Comparison of ENCODE assay signal across 14 cellular contexts in the genomic region with DNA sequence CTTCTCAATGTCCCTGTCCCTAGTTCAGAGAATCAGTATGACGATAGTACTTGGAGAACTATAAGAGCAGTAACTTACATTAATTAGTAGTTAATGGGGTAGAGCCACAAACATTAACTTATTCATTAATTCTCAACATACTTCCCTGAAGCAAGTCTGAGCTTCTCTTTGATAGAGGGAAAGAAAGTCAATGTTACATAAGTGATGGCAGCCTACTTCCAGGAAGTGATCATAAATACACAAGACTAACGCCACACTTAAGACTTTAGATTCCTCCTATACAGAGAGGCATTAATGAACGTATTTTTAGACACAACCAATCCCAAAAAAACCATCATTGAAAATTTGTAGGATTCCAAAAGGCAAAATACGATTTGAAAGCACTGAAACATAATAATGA. TPM values are rescaled to one million over a fixed set of nuclear protein-coding genes. Genes with fewer than 3 reads are reported as not detected.
A peak's percentile ranks its signal among the peaks of the same experiment; 100 is the strongest.
DNase-seq lines count a peak whose midpoint lies in the region; ATAC-seq and TF ChIP-seq lines count a peak whose summit lies in the region.
"Had no signal": no experiment of that assay in that cellular context is flagged by ENCODE, and none has a peak within 500 bp of the region (broad histone marks: within the 10 kb centered on the region; RNA-seq: fewer than 3 reads in every experiment).

No MANE protein-coding gene starts in this region.

- H2AFZ ChIP-seq in GM23248 = no peak overlapping the region

- H3K27me3 Mint-ChIP-seq in CD4-positive, CD25-positive, alpha-beta regulatory T cell = no peaks in the 10 kb centered on the region
- no peaks in the 10 kb centered on the region for H3K27me3 Mint-ChIP-seq in activated T-helper 17 cell treated with anti-CD3 and anti-CD28 coated beads, Interleukin-2, amount 50 U/mL, for 72 hours
- H3K27me3 Mint-ChIP-seq in naive thymus-derived CD4-positive, alpha-beta T cell = no peaks in the 10 kb centered on the region
- H3K27me3 Mint-ChIP-seq in MCF 10A (ENCODE audit: insufficient read depth, unreplicated experiment) = no peaks in the 10 kb centered on the region
- H3K27me3 Mint-ChIP-seq: B cell had no signal

- peak overlapping the region; percentile 22 to 87 (median 86) for H3K27ac Mint-ChIP-seq in CD4-positive, CD25-positive, alpha-beta regulatory T cell
- no peak overlapping the region for H3K27ac Mint-ChIP-seq in activated T-helper 17 cell treated with anti-CD3 and anti-CD28 coated beads, Interleukin-2, amount 50 U/mL, for 72 hours
- H3K27ac Mint-ChIP-seq in naive thymus-derived CD4-positive, alpha-beta T cell = peak overlapping the region in 6 of 9 donors; percentile 23 to 80 (median 54)
- no peak overlapping the region for H3K27ac Mint-ChIP-seq in MCF 10A (ENCODE audit: low read depth, unreplicated experiment)
- H3K27ac Mint-ChIP-seq: B cell; CD8-positive, alpha-beta memory T cell had no signal

- H3K36me3 ChIP-seq in CD4-positive, CD25-positive, alpha-beta regulatory T cell (ENCODE audit: control insufficient read depth, insufficient read depth, low read length) = no peaks in the 10 kb centered on the region
- H3K36me3 ChIP-seq in GM23248 (ENCODE audit: low read depth) = 0 out of 2 replicates have a peak, but pooled peaks cover 4% of the 10 kb centered on the region
- no peaks in the 10 kb centered on the region for H3K36me3 ChIP-seq in naive thymus-derived CD4-positive, alpha-beta T cell (ENCODE audit: control insufficient read depth in 2 of 3, insufficient read depth in 3 of 3, low read length in 3 of 3)

- H4K20me1 ChIP-seq in GM23248 (ENCODE audit: insufficient read depth) = no peaks in the 10 kb centered on the region

- ATAC-seq in CD4-positive, CD25-positive, alpha-beta regulatory T cell (ENCODE audit: low read depth in 2 of 2) = peak; percentile 53 to 54
- no peak for ATAC-seq in activated T-helper 17 cell treated with anti-CD3 and anti-CD28 coated beads, Interleukin-2, amount 50 U/mL, for 72 hours (replicated peaks)
- no peak for ATAC-seq in naive thymus-derived CD4-positive, alpha-beta T cell

- POLR2A ChIA-PET in naive thymus-derived CD4-positive, alpha-beta T cell (lab: Charles Lee) = interaction anchor here (1.0 kb wide), 1 partner anchor 33 kb away, joined by 6 read pairs; the partner anchor contains the start of gene TSPAN5
- POLR2A ChIA-PET in MCF 10A (lab: Yijun Ruan, JAX) = interaction anchor here (0.6 to 1.1 kb wide), 4 partner anchors 10 to 1345 kb away, joined by 3 to 4 read pairs (median 4); partner anchors contain the start of gene TSPAN5

- H3K27me3 ChIP-seq in CD4-positive, CD25-positive, alpha-beta regulatory T cell (ENCODE audit: control insufficient read depth, insufficient read depth, low read length) = no peaks in the 10 kb centered on the region
- H3K27me3 ChIP-seq in GM23248 (replicated peaks; ENCODE audit: insufficient read depth) = no peaks in the 10 kb centered on the region
- H3K27me3 ChIP-seq in naive thymus-derived CD4-positive, alpha-beta T cell (ENCODE audit: control insufficient read depth in 2 of 2, insufficient read depth in 2 of 2, low read length in 2 of 2) = no peaks in the 10 kb centered on the region

- DNase-seq in CD4-positive, CD25-positive, alpha-beta regulatory T cell = peak in 1 of 3 donors; percentile 46
- DNase-seq in GM23248 (no peak), MCF 10A (ENCODE audit: unreplicated experiment) (no peak), kidney glomerular epithelial cell (lab: John Stamatoyannopoulos, UW) (no peak), cerebellar nuclear complex (lab: John Stamatoyannopoulos, UW) (no peak)
- no peak for DNase-seq in naive thymus-derived CD4-positive, alpha-beta T cell
- DNase-seq: CD8-positive, alpha-beta memory T cell; GF-D8; NCI-H146; NCI-H2081 treated with DMSO at 0.1 percent for 48 hours; NCI-H524; SIG-M5 had no signal

- WGBS in GM23248 (ENCODE audit: low coverage in 1 of 2, low lambda C conversion rate in 2 of 2, missing lambda C conversion rate in 2 of 2), 2 experiments = 73 to 76% methylated on average over 4 of the region's 4 CpGs

- H3K79me2 ChIP-seq in GM23248 (ENCODE audit: insufficient read depth) = peaks cover 96% of the 10 kb centered on the region

- peaks cover 0 to 2% (median 0%) of the 10 kb centered on the region in 7 donors for H3K9me3 Mint-ChIP-seq in CD4-positive, CD25-positive, alpha-beta regulatory T cell
- H3K9me3 Mint-ChIP-seq in activated T-helper 17 cell treated with anti-CD3 and anti-CD28 coated beads, Interleukin-2, amount 50 U/mL, for 72 hours = no peaks in the 10 kb centered on the region
- H3K9me3 Mint-ChIP-seq in naive thymus-derived CD4-positive, alpha-beta T cell = peaks cover 0 to 5% (median 0%) of the 10 kb centered on the region in 11 donors
- H3K9me3 Mint-ChIP-seq in MCF 10A (ENCODE audit: unreplicated experiment) = no peaks in the 10 kb centered on the region
- H3K9me3 Mint-ChIP-seq: CD8-positive, alpha-beta memory T cell had no signal

- no TSS peak for BruUV-seq in MCF 10A (replicated peaks; lab: Mats Ljungman, UMichigan)

- peaks cover 28% of the 10 kb centered on the region for H3K4me1 ChIP-seq in CD4-positive, CD25-positive, alpha-beta regulatory T cell (ENCODE audit: control insufficient read depth, insufficient read depth, low read length, poor library complexity, severe bottlenecking)
- H3K4me1 ChIP-seq in GM23248 (ENCODE audit: insufficient read depth) = peaks cover 72% of the 10 kb centered on the region
- H3K4me1 ChIP-seq in naive thymus-derived CD4-positive, alpha-beta T cell (ENCODE audit: control insufficient read depth in 2 of 2, insufficient read depth in 2 of 2, low read length in 2 of 2) = no peaks in the 10 kb centered on the region

- no peaks in the 10 kb centered on the region for H3K36me3 Mint-ChIP-seq in CD4-positive, CD25-positive, alpha-beta regulatory T cell
- no peaks in the 10 kb centered on the region for H3K36me3 Mint-ChIP-seq in activated T-helper 17 cell treated with anti-CD3 and anti-CD28 coated beads, Interleukin-2, amount 50 U/mL, for 72 hours (ENCODE audit: low read depth)
- peaks cover 0 to 10% (median 7%) of the 10 kb centered on the region in 5 donors for H3K36me3 Mint-ChIP-seq in naive thymus-derived CD4-positive, alpha-beta T cell
- no peaks in the 10 kb centered on the region for H3K36me3 Mint-ChIP-seq in MCF 10A (ENCODE audit: insufficient read depth, unreplicated experiment)

- peak overlapping the region; percentile 73 for H3K4me2 ChIP-seq in GM23248 (ENCODE audit: unreplicated experiment)

- no peak overlapping the region for H3K9ac ChIP-seq in GM23248

- intact Hi-C loops in naive thymus-derived CD4-positive, alpha-beta T cell (cut with micrococcal nuclease) = loop anchor here in 1 of 2 donors (2.0 kb wide), 1 partner anchor 38 kb away; no protein-coding TSS in a partner anchor
- intact Hi-C loops in MCF 10A (cut with micrococcal nuclease) = no loop called here

- peaks cover 34 to 84% (median 68%) of the 10 kb centered on the region in 4 donors for H3K4me1 Mint-ChIP-seq in CD4-positive, CD25-positive, alpha-beta regulatory T cell
- H3K4me1 Mint-ChIP-seq in activated T-helper 17 cell treated with anti-CD3 and anti-CD28 coated beads, Interleukin-2, amount 50 U/mL, for 72 hours = peaks cover 45% of the 10 kb centered on the region
- peaks cover 22 to 73% (median 51%) of the 10 kb centered on the region in 7 donors for H3K4me1 Mint-ChIP-seq in naive thymus-derived CD4-positive, alpha-beta T cell
- H3K4me1 Mint-ChIP-seq in MCF 10A (ENCODE audit: insufficient read depth, unreplicated experiment) = peaks cover 36% of the 10 kb centered on the region

- CTCF ChIA-PET in naive thymus-derived CD4-positive, alpha-beta T cell (lab: Charles Lee) = interaction anchor here (0.7 kb wide), 1 partner anchor 47 kb away, joined by 4 read pairs; no protein-coding TSS in a partner anchor
- CTCF ChIA-PET in MCF 10A (lab: Yijun Ruan, JAX) = interaction anchor here (0.7 to 1.1 kb wide), 3 partner anchors 8 to 157 kb away, joined by 3 read pairs; no protein-coding TSS in a partner anchor

- H3K9me3 ChIP-seq in CD4-positive, CD25-positive, alpha-beta regulatory T cell (ENCODE audit: control insufficient read depth in 2 of 2, low read length in 2 of 2) = no peaks in the 10 kb centered on the region
- no peaks in the 10 kb centered on the region for H3K9me3 ChIP-seq in GM23248 (ENCODE audit: low read depth)
- H3K9me3 ChIP-seq in naive thymus-derived CD4-positive, alpha-beta T cell (ENCODE audit: control insufficient read depth in 2 of 3, low read length in 3 of 3) = no peaks in the 10 kb centered on the region

- no peaks in the 10 kb centered on the region for H3K9me2 ChIP-seq in GM23248 (ENCODE audit: insufficient read depth)

- H3K27ac ChIP-seq in CD4-positive, CD25-positive, alpha-beta regulatory T cell (ENCODE audit: insufficient read depth, low read length, poor library complexity, severe bottlenecking) = peak overlapping the region; percentile 36
- H3K27ac ChIP-seq in GM23248 = 0 out of 2 replicates have a peak overlapping the region, but pooled peaks have one; percentile 1
- H3K27ac ChIP-seq in naive thymus-derived CD4-positive, alpha-beta T cell (ENCODE audit: low read depth, low read length) = no peak overlapping the region

- TF ChIP-seq CTCF in MCF 10A (IDR thresholded peaks at IDR 0.05; ENCODE audit: unreplicated experiment) = no peak

- H3K4me3 ChIP-seq in CD4-positive, CD25-positive, alpha-beta regulatory T cell (ENCODE audit: low read depth, low read length) = peak overlapping the region; percentile 72
- no peak overlapping the region for H3K4me3 ChIP-seq in GM23248
- no peak overlapping the region for H3K4me3 ChIP-seq in naive thymus-derived CD4-positive, alpha-beta T cell (ENCODE audit: low read length)

- in situ Hi-C loops in GM23248 (cut with MboI) = no loop called here

- peak overlapping the region; percentile 34 to 82 (median 76) for H3K4me3 Mint-ChIP-seq in CD4-positive, CD25-positive, alpha-beta regulatory T cell
- H3K4me3 Mint-ChIP-seq in activated T-helper 17 cell treated with anti-CD3 and anti-CD28 coated beads, Interleukin-2, amount 50 U/mL, for 72 hours = peak overlapping the region; percentile 15
- H3K4me3 Mint-ChIP-seq in naive thymus-derived CD4-positive, alpha-beta T cell = peak overlapping the region in 7 of 10 donors; percentile 42 to 72 (median 62)
- no peak overlapping the region for H3K4me3 Mint-ChIP-seq in MCF 10A (ENCODE audit: unreplicated experiment)
- H3K4me3 Mint-ChIP-seq: B cell had no signal

- peaks cover 60% of the 10 kb centered on the region for H3F3A ChIP-seq in GM23248 (ENCODE audit: insufficient read depth)

RNA-seq across cellular contexts. Expression of gene TSPAN5, which starts 33.8 kb away (rescaled TPM):
- total RNA-seq in CD4-positive, CD25-positive, alpha-beta regulatory T cell = 21.2 TPM
- polyA plus RNA-seq in CD4-positive, CD25-positive, alpha-beta regulatory T cell = 10 to 100 TPM; 38.8 to 52.7 (median 43.9) TPM
- 61.9 and 69.6 TPM in 2 replicates for total RNA-seq in GM23248 (2014; rRNA removed; shearing (Covaris generic))
- polyA plus RNA-seq in GM23248 (2016; fragmentation: Nextera tagmentation; extraction: Ambion mirVana) = 70.8 and 76.6 TPM in 2 replicates
- total RNA-seq in activated T-helper 17 cell treated with anti-CD3 and anti-CD28 coated beads, Interleukin-2, amount 50 U/mL, for 72 hours = 10 to 100 TPM; 17.8 to 19.0 TPM
- total RNA-seq in naive thymus-derived CD4-positive, alpha-beta T cell = 10 to 100 TPM in 3 of 5 experiments, 1 to 10 TPM in 2; 3.3 to 31.6 (median 10.9) TPM
- 1 to 10 TPM; 6.8 to 7.8 TPM for polyA plus RNA-seq in naive thymus-derived CD4-positive, alpha-beta T cell
- total RNA-seq in MCF 10A (2022) = 18.5 and 19.8 TPM in 2 replicates

Comparison
In these comparisons a context has a peak if more than half of its experiments do, and no peak if none do; other contexts are left out.
1. ATAC-seq: peak in CD4-positive, CD25-positive, alpha-beta regulatory T cell (2 of 2); none in activated T-helper 17 cell treated with anti-CD3 and anti-CD28 coated beads, Interleukin-2, amount 50 U/mL, for 72 hours (single experiment) and naive thymus-derived CD4-positive, alpha-beta T cell (single experiment).
2. H3K27ac Mint-ChIP-seq: peak in CD4-positive, CD25-positive, alpha-beta regulatory T cell (3 of 3) and naive thymus-derived CD4-positive, alpha-beta T cell (6 of 9); none in activated T-helper 17 cell treated with anti-CD3 and anti-CD28 coated beads, Interleukin-2, amount 50 U/mL, for 72 hours (single experiment) and MCF 10A (single experiment).